8 cellular contexts compared by ENCODE assay signal in genomic region chr6:156028310-156029131, GRCh38.
A peak's percentile ranks its signal among the peaks of the same experiment; 100 is the strongest.
DNase-seq lines count a peak whose midpoint lies in the region; ATAC-seq and TF ChIP-seq lines count a peak whose summit lies in the region.

No MANE protein-coding gene starts in this region.

- DNase-seq in activated CD4-positive, alpha-beta T cell treated with anti-CD3 and anti-CD28 coated beads, Interleukin-2, amount 10 ng/mL, durations not matched to agents 24 days and 14 days: no peak
- DNase-seq in activated CD4-positive, alpha-beta T cell treated with anti-CD3 and anti-CD28 coated beads, Interleukin-2, amount 50 U/mL, for 4 hours: no peak
- DNase-seq in NCI-H82 treated with DMSO at 0.1 percent for 48 hours (lab: John Stamatoyannopoulos, UW; ENCODE audit: unreplicated experiment) (peak; percentile 42), dermis blood vessel endothelial cell (peak; percentile 2), omental fat pad (ENCODE audit: low spot score) (no peak), 8988T (no peak), dedifferentiated amniotic fluid mesenchymal stem cell (ENCODE audit: extremely low spot score) (no peak)
- peak; percentile 43 for DNase-seq in stimulated activated naive B cell treated with anti-CD40 and anti-IgM and Interleukin-4, amounts not matched to agents 10 μg/mL and 1 μg/mL and 100 μg/mL, for 72 hours

- intact Hi-C loops in activated CD4-positive, alpha-beta T cell treated with anti-CD3 and anti-CD28 coated beads, Interleukin-2, amount 10 ng/mL, durations not matched to agents 24 days and 14 days (cut with micrococcal nuclease): no loop called here

- H3K36me3 Mint-ChIP-seq in activated CD4-positive, alpha-beta T cell treated with anti-CD3 and anti-CD28 coated beads, Interleukin-2, amount 10 ng/mL, durations not matched to agents 24 days and 14 days (ENCODE audit: low read depth): no peaks in the 10 kb centered on the region
- H3K36me3 Mint-ChIP-seq in stimulated activated naive B cell treated with anti-CD40 and anti-IgM and Interleukin-4, amounts not matched to agents 10 μg/mL and 1 μg/mL and 100 μg/mL, for 72 hours: peaks cover 7 to 18% of the 10 kb centered on the region in 2 donors

- no peaks in the 10 kb centered on the region for H3K4me1 Mint-ChIP-seq in activated CD4-positive, alpha-beta T cell treated with anti-CD3 and anti-CD28 coated beads, Interleukin-2, amount 10 ng/mL, durations not matched to agents 24 days and 14 days
- peaks cover 28 to 50% of the 10 kb centered on the region in 2 donors for H3K4me1 Mint-ChIP-seq in stimulated activated naive B cell treated with anti-CD40 and anti-IgM and Interleukin-4, amounts not matched to agents 10 μg/mL and 1 μg/mL and 100 μg/mL, for 72 hours

- peaks cover 30% of the 10 kb centered on the region for H3K9me3 Mint-ChIP-seq in activated CD4-positive, alpha-beta T cell treated with anti-CD3 and anti-CD28 coated beads, Interleukin-2, amount 10 ng/mL, durations not matched to agents 24 days and 14 days
- H3K9me3 Mint-ChIP-seq in stimulated activated naive B cell treated with anti-CD40 and anti-IgM and Interleukin-4, amounts not matched to agents 10 μg/mL and 1 μg/mL and 100 μg/mL, for 72 hours: peaks cover 16 to 26% of the 10 kb centered on the region in 2 donors

- H3K27ac Mint-ChIP-seq in activated CD4-positive, alpha-beta T cell treated with anti-CD3 and anti-CD28 coated beads, Interleukin-2, amount 10 ng/mL, durations not matched to agents 24 days and 14 days: peak overlapping the region; percentile 30
- peak overlapping the region; percentile 96 for H3K27ac Mint-ChIP-seq in stimulated activated naive B cell treated with anti-CD40 and anti-IgM and Interleukin-4, amounts not matched to agents 10 μg/mL and 1 μg/mL and 100 μg/mL, for 72 hours

- H3K27me3 Mint-ChIP-seq in activated CD4-positive, alpha-beta T cell treated with anti-CD3 and anti-CD28 coated beads, Interleukin-2, amount 10 ng/mL, durations not matched to agents 24 days and 14 days: no peaks in the 10 kb centered on the region
- no peaks in the 10 kb centered on the region for H3K27me3 Mint-ChIP-seq in stimulated activated naive B cell treated with anti-CD40 and anti-IgM and Interleukin-4, amounts not matched to agents 10 μg/mL and 1 μg/mL and 100 μg/mL, for 72 hours

- H3K4me3 Mint-ChIP-seq in activated CD4-positive, alpha-beta T cell treated with anti-CD3 and anti-CD28 coated beads, Interleukin-2, amount 10 ng/mL, durations not matched to agents 24 days and 14 days: no peak overlapping the region
- H3K4me3 Mint-ChIP-seq in stimulated activated naive B cell treated with anti-CD40 and anti-IgM and Interleukin-4, amounts not matched to agents 10 μg/mL and 1 μg/mL and 100 μg/mL, for 72 hours: peak overlapping the region; percentile 50 to 65

- peak; percentile 86 to 91 for ATAC-seq in stimulated activated naive B cell treated with anti-CD40 and anti-IgM and Interleukin-4, amounts not matched to agents 10 μg/mL and 1 μg/mL and 100 μg/mL, for 72 hours (replicated peaks)
- ATAC-seq in omental fat pad (ENCODE audit: low FRiP score): no peak

- no peak for TF ChIP-seq CTCF in omental fat pad (IDR thresholded peaks at IDR 0.05)

Comparison
In these comparisons a context has a peak if more than half of its experiments do, and no peak if none do; other contexts are left out.
1. DNase-seq: peak in NCI-H82 treated with DMSO at 0.1 percent for 48 hours (single experiment), dermis blood vessel endothelial cell (single experiment) and stimulated activated naive B cell treated with anti-CD40 and anti-IgM and Interleukin-4, amounts not matched to agents 10 μg/mL and 1 μg/mL and 100 μg/mL, for 72 hours (single experiment); none in activated CD4-positive, alpha-beta T cell treated with anti-CD3 and anti-CD28 coated beads, Interleukin-2, amount 10 ng/mL, durations not matched to agents 24 days and 14 days (single experiment), activated CD4-positive, alpha-beta T cell treated with anti-CD3 and anti-CD28 coated beads, Interleukin-2, amount 50 U/mL, for 4 hours (0 of 2), omental fat pad (single experiment), 8988T (single experiment) and dedifferentiated amniotic fluid mesenchymal stem cell (single experiment).